Comparison of ENCODE assay signal across 33 cellular contexts in genomic region chr1:98688110-98688739, GRCh38.
A peak's percentile ranks its signal among the peaks of the same experiment; 100 is the strongest.
DNase-seq lines count a peak whose midpoint lies in the region; ATAC-seq, FAIRE-seq and TF ChIP-seq lines count a peak whose summit lies in the region.
"Had no signal": no experiment of that assay in that cellular context is flagged by ENCODE, and none has a peak within 500 bp of the region (broad histone marks: within the 10 kb centered on the region; RNA-seq: fewer than 3 reads in every experiment).

No MANE protein-coding gene starts in this region.

- peak; percentile 23 for FAIRE-seq in H54 (lab: Jason Lieb, UNC)
- FAIRE-seq: GM19239, islet of Langerhans had no signal

- ATAC-seq in GM18868 (IDR thresholded peaks at IDR 0.05; ENCODE audit: unreplicated experiment), result peak; percentile 95
- ATAC-seq in HG03378 (IDR thresholded peaks at IDR 0.05; ENCODE audit: unreplicated experiment), result peak; percentile 80
- ATAC-seq: activated T-helper 17 cell treated with anti-CD3 and anti-CD28 coated beads, Interleukin-2, amount 50 U/mL, for 72 hours; stimulated activated memory B cell treated with anti-CD40 and anti-IgM and Interleukin-4, amounts not matched to agents 10 μg/mL and 1 μg/mL and 100 μg/mL, for 72 hours had no signal

- DNase-seq in H54 (ENCODE audit: insufficient read length, low spot score), result no peak
- DNase-seq in medulla oblongata (ENCODE audit: extremely low spot score), result no peak
- no peak for DNase-seq in stimulated activated CD4-positive, alpha-beta T cell treated with anti-CD3 and anti-CD28 coated beads, Interleukin-12 subunit alpha, Interleukin-12 subunit beta, amount 100 ng/mL, for 4 hours
- DNase-seq in NCI-H2029 (lab: John Stamatoyannopoulos, UW), result no peak
- DNase-seq in islet precursor cell, result no peak
- DNase-seq: activated CD4-positive, alpha-beta T cell treated with anti-CD3 and anti-CD28 coated beads for 4 hours; amniotic stem cell; brain microvascular endothelial cell; cerebellar nuclear complex; dermis blood vessel endothelial cell; foreskin fibroblast; H9; head of caudate nucleus; Kasumi-1; left ventricle myocardium inferior; MV-4-11; NCI-H1436; NCI-H2107; NCI-H446; NCI-H774; Peyer's patch; retina; SIG-M5; substantia nigra; SW 1271; T1000; WERI-Rb-1 had no signal

- no peak for TF ChIP-seq POLR2A in H54 (IDR thresholded peaks at IDR 0.05; ENCODE audit: low read depth, low read length)
